9 cellular contexts compared by ENCODE assay signal in genomic region chr12:9118161-9118560, GRCh38. TPM values are rescaled to one million over a fixed set of nuclear protein-coding genes. Genes with fewer than 3 reads are reported as not detected.
A peak's percentile ranks its signal among the peaks of the same experiment; 100 is the strongest.
DNase-seq lines count a peak whose midpoint lies in the region; ATAC-seq lines count a peak whose summit lies in the region.
"Had no signal": no experiment of that assay in that cellular context is flagged by ENCODE, and none has a peak within 500 bp of the region (broad histone marks: within the 10 kb centered on the region; RNA-seq: fewer than 3 reads in every experiment).

No MANE protein-coding gene starts in this region.

- no peaks in the 10 kb centered on the region for H4K20me1 ChIP-seq in BLaER1

- no peaks in the 10 kb centered on the region for H3K36me3 ChIP-seq in BLaER1
- no peaks in the 10 kb centered on the region for H3K36me3 ChIP-seq in mesodermal cell (ENCODE audit: control insufficient read depth, insufficient read depth, low read length)

- H3K4me1 ChIP-seq in BLaER1, result peaks cover 42% of the 10 kb centered on the region
- peaks cover 5% of the 10 kb centered on the region for H3K4me1 ChIP-seq in mesodermal cell (ENCODE audit: control insufficient read depth, insufficient read depth, low read length, poor library complexity, severe bottlenecking)

- no peaks in the 10 kb centered on the region for H3K9me3 ChIP-seq in BLaER1
- H3K9me3 ChIP-seq in T-helper 17 cell (ENCODE audit: control insufficient read depth, low read length, poor library complexity, severe bottlenecking), result no peaks in the 10 kb centered on the region
- no peaks in the 10 kb centered on the region for H3K9me3 ChIP-seq in mesodermal cell (ENCODE audit: control insufficient read depth, low read length)

- no peaks in the 10 kb centered on the region for H3K27me3 ChIP-seq in BLaER1

- no peak overlapping the region for H3K9ac ChIP-seq in BLaER1

- ATAC-seq in GM21825 (IDR thresholded peaks at IDR 0.05; ENCODE audit: unreplicated experiment) (peak; percentile 64), T-helper 17 cell (peak; percentile 69)

- H3K4me3 ChIP-seq in BLaER1, result no peak overlapping the region
- H3K4me3 ChIP-seq in mesodermal cell (ENCODE audit: extremely low read depth, insufficient read depth, low read length, poor library complexity, severe bottlenecking), result no peak overlapping the region

- H3K4me1 Mint-ChIP-seq in T-helper 17 cell, result peaks cover 23% of the 10 kb centered on the region

- no peak for DNase-seq in T-helper 17 cell
- no peak for DNase-seq in DMS 273 (lab: John Stamatoyannopoulos, UW; ENCODE audit: unreplicated experiment)
- no peak for DNase-seq in T-helper 2 cell
- DNase-seq in NCI-H524 (lab: John Stamatoyannopoulos, UW), result no peak
- DNase-seq in NCI-H446 (lab: John Stamatoyannopoulos, UW), result no peak
- DNase-seq: NCI-H1092 treated with DMSO at 0.1 percent for 48 hours had no signal

- WGBS in mesodermal cell (ENCODE audit: insufficient coverage in 2 of 2), 2 experiments, result 93 to 100% methylated on average over 1 to 2 of the region's 3 CpGs

- H3K27ac Mint-ChIP-seq in T-helper 17 cell, result no peak overlapping the region

- peak overlapping the region; percentile 48 for H3K4me2 ChIP-seq in BLaER1

- H3K36me3 Mint-ChIP-seq in T-helper 17 cell (ENCODE audit: low read depth), result peaks cover 5% of the 10 kb centered on the region

- H3K27ac ChIP-seq in BLaER1 (peak overlapping the region; percentile 44), mesodermal cell (ENCODE audit: low read depth, low read length, severe bottlenecking) (peak overlapping the region; percentile 18)

- H3K4me3 Mint-ChIP-seq in T-helper 17 cell, result no peak overlapping the region

- H3K27me3 Mint-ChIP-seq in T-helper 17 cell, result peaks cover 6% of the 10 kb centered on the region

RNA-seq across cellular contexts. Expression of gene A2M, which starts 2.4 kb away (rescaled TPM):
- total RNA-seq in T-helper 17 cell, result not detected
- 106 TPM for polyA plus RNA-seq in mesodermal cell (2013, experiment 1 of 2)
- polyA plus RNA-seq in mesodermal cell (2013, experiment 2 of 2), result 76.9 TPM
